8 cellular contexts compared by ENCODE assay signal in genomic region chr1:15526490-15527339, GRCh38. TPM values are rescaled to one million over a fixed set of nuclear protein-coding genes. Genes with fewer than 3 reads are reported as not detected.
DNase-seq lines count a peak whose midpoint lies in the region; ATAC-seq and TF ChIP-seq lines count a peak whose summit lies in the region.

TSS of gene DNAJC16 (plus strand) at chr1:15526848. CDS start at chr1:15529106, 2,258 bp downstream.

- no peaks in the 10 kb centered on the region for H3K9me3 ChIP-seq in ovary
- H3K9me3 ChIP-seq in tibial artery = no peaks in the 10 kb centered on the region

- peak within 1 kb of the TSS; percentile 98 for H3K27ac Mint-ChIP-seq in activated naive CD8-positive, alpha-beta T cell treated with anti-CD3 and anti-CD28 coated beads for 36 hours

- peak within 1 kb of the TSS; percentile 87 for H3K4me3 ChIP-seq in ovary
- peak within 1 kb of the TSS; percentile 79 to 99 for H3K4me3 ChIP-seq in tibial artery

- H3K4me3 Mint-ChIP-seq in activated naive CD8-positive, alpha-beta T cell treated with anti-CD3 and anti-CD28 coated beads for 36 hours = peak within 1 kb of the TSS; percentile 85

- H3K36me3 ChIP-seq in ovary (no peaks in the 10 kb centered on the region), tibial artery (peaks cover 0 to 17% (median 7%) of the 10 kb centered on the region in 3 donors)

- TF ChIP-seq CTCF in GM10266 (IDR thresholded peaks at IDR 0.05; ENCODE audit: control insufficient read depth, insufficient read depth, low read depth, missing control alignments) (peak; percentile 39), ovary (IDR thresholded peaks at IDR 0.05) (peak in 1 of 3 donors; percentile 45), tibial artery (IDR thresholded peaks at IDR 0.05) (peak; percentile 9 to 39)

- peak; percentile 91 for TF ChIP-seq EP300 in ovary (IDR thresholded peaks at IDR 0.05)

- 0 to 1% (median 0%) methylated on average over 62 to 65 of the region's 65 CpGs for WGBS in ovary, 3 donors

- H3K9me3 Mint-ChIP-seq in activated naive CD8-positive, alpha-beta T cell treated with anti-CD3 and anti-CD28 coated beads for 36 hours = no peaks in the 10 kb centered on the region

- H3K27me3 ChIP-seq in ovary (no peaks in the 10 kb centered on the region), tibial artery (no peaks in the 10 kb centered on the region)

- ATAC-seq in HG02610 (IDR thresholded peaks at IDR 0.05; ENCODE audit: unreplicated experiment) = peak; percentile 52

- intact Hi-C loops in head of caudate nucleus (cut with DNase I) (no loop called here), ovary (cut with DNase I) (loop anchor here in 1 of 4 donors (5.0 kb wide), 1 partner anchor 156 kb away; the partner anchor contains the start of gene PLEKHM2), tibial artery (cut with DNase I; ENCODE audit: low total_unique reads) (no loop called here)

- H3K36me3 Mint-ChIP-seq in activated naive CD8-positive, alpha-beta T cell treated with anti-CD3 and anti-CD28 coated beads for 36 hours = no peaks in the 10 kb centered on the region

- peak; percentile 64 for TF ChIP-seq POLR2A in ovary (IDR thresholded peaks at IDR 0.05)

- no peaks in the 10 kb centered on the region for H3K27me3 Mint-ChIP-seq in activated naive CD8-positive, alpha-beta T cell treated with anti-CD3 and anti-CD28 coated beads for 36 hours

- H3K27ac ChIP-seq in ovary (peak within 1 kb of the TSS; percentile 86 to 97), tibial artery (peak within 1 kb of the TSS; percentile 94 to 97)

- H3K4me1 ChIP-seq in ovary (ENCODE audit: insufficient read depth) = peaks cover 4% of the 10 kb centered on the region
- H3K4me1 ChIP-seq in tibial artery = peaks cover 0 to 36% (median 28%) of the 10 kb centered on the region in 4 donors

- DNase-seq in GM10266 (ENCODE audit: extremely low spot score) (peak; percentile 86), NCI-H1092 treated with DMSO at 0.1 percent for 48 hours (lab: John Stamatoyannopoulos, UW) (peak; percentile 100), SKM-1 treated with dmso at 0.1 percent for 144 hours (lab: John Stamatoyannopoulos, UW; ENCODE audit: unreplicated experiment) (peak; percentile 98), head of caudate nucleus (peak; percentile 97 to 100 (median 99)), ovary (peak; percentile 98 to 100 (median 99)), tibial artery (peak; percentile 99 to 100)
- DNase-seq in activated naive CD8-positive, alpha-beta T cell treated with anti-CD3 and anti-CD28 coated beads for 36 hours = peak; percentile 97

- H3K4me1 Mint-ChIP-seq in activated naive CD8-positive, alpha-beta T cell treated with anti-CD3 and anti-CD28 coated beads for 36 hours = peaks cover 40% of the 10 kb centered on the region

RNA-seq across cellular contexts. Expression of gene DNAJC16, which starts in this region (rescaled TPM):
- total RNA-seq in activated naive CD8-positive, alpha-beta T cell treated with anti-CD3 and anti-CD28 coated beads for 36 hours = 10 to 100 TPM; 12.2 to 12.8 TPM
- total RNA-seq in ovary = 10 to 100 TPM; 12.3 to 33.3 (median 17.9) TPM
- 1 to 10 TPM; 4.7 to 10.0 TPM for polyA plus RNA-seq in ovary

Comparison
In these comparisons a context has a peak if more than half of its experiments do, and no peak if none do; other contexts are left out.
1. Peak in every context shown above with its lines: DNase-seq, ATAC-seq, H3K4me3 ChIP-seq and H3K27ac ChIP-seq.